In the genomic region with DNA sequence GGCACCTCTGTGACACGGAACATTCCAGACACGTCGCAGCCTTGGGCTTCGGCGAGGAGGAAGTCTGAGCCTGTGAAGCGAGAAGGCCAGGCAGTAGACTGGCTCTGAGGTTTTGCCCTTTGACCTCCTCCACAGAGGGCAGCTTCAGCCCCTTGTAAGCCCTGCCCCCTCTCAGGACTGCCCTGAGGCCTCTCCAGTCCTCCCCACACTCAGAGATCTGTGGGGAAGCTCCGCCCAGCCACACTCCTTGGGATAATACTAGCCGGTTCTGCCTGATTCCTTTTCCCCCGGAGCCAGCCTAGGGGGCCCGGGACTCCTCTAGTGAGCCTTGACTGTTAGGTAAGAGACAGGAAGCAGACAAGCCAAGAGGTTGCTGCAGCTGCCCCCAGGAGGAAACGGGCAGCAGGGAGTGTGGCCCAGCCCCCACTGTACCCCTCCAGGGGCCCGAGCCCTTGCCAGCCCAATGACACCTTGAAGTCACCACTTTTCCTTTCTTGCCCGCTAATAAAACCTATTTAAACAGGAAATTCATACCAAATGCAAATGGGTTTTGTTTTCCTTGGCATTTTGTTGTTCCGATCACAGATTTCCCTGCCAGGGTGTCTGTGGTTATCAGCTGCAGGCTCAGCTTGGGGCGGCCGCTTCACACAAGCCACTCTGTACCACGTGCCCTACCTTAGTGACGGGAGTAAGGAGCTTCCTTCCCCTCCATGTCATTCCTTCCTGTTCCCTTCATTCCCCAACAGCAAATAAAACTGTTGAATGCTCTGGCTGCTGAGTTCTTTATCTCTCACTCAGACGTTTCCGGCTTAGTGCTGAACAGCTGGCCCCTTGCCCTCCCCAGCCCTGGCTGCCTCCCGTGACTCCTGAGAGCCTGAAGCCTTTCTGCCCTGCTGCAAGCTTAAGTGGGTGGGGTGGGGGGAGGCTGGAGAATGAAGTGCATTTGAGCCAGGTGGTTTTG, we compare ENCODE assay signal across 8 cellular contexts.
DNase-seq lines count a peak whose midpoint lies in the region; ATAC-seq, FAIRE-seq and TF ChIP-seq lines count a peak whose summit lies in the region.

No MANE protein-coding gene starts in this region.

- peak overlapping the region; percentile 54 for H3K9ac ChIP-seq in smooth muscle cell (ENCODE audit: low read depth)

- ATAC-seq in GM19324 (IDR thresholded peaks at IDR 0.05; ENCODE audit: low FRiP score, unreplicated experiment) (peak; percentile 50), HG03457 (IDR thresholded peaks at IDR 0.05; ENCODE audit: unreplicated experiment) (no peak)

- peaks cover 33% of the 10 kb centered on the region; the same call in 1 of the 2 replicates for H3K36me3 ChIP-seq in OCI-LY7 (ENCODE audit: insufficient read depth, low read length)
- H3K36me3 ChIP-seq in bronchial epithelial cell (ENCODE audit: control insufficient read depth, insufficient read depth, low read length) = no peaks in the 10 kb centered on the region
- no peaks in the 10 kb centered on the region for H3K36me3 ChIP-seq in smooth muscle cell (ENCODE audit: low read depth)

- H3K4me2 ChIP-seq in OCI-LY7 (ENCODE audit: low read length) (peak overlapping the region; percentile 66), smooth muscle cell (peak overlapping the region; percentile 79)

- H2AFZ ChIP-seq in OCI-LY7 (ENCODE audit: low read length) (peak overlapping the region; percentile 39; the same call in 1 of the 2 replicates), smooth muscle cell (ENCODE audit: low read depth) (peak overlapping the region; percentile 16)

- no peaks in the 10 kb centered on the region for H3K9me3 ChIP-seq in OCI-LY7 (ENCODE audit: low read length)
- no peaks in the 10 kb centered on the region for H3K9me3 ChIP-seq in smooth muscle cell (replicated peaks; ENCODE audit: low read depth)

- H3K4me3 ChIP-seq in OCI-LY7 (ENCODE audit: low read depth, low read length, poor library complexity, severe bottlenecking) (peak overlapping the region; percentile 4), bronchial epithelial cell (ENCODE audit: low read depth, low read length) (peak overlapping the region; percentile 3), smooth muscle cell (peak overlapping the region; percentile 7)

- peak overlapping the region; percentile 60 for H3K27ac ChIP-seq in OCI-LY7 (ENCODE audit: low read depth, low read length, poor library complexity, severe bottlenecking)
- H3K27ac ChIP-seq in smooth muscle cell (ENCODE audit: low read depth) = peak overlapping the region; percentile 87

- H3K27me3 ChIP-seq in bronchial epithelial cell (ENCODE audit: control insufficient read depth, insufficient read depth, low read length) = no peaks in the 10 kb centered on the region
- H3K27me3 ChIP-seq in smooth muscle cell (ENCODE audit: low read depth) = no peaks in the 10 kb centered on the region

- no peak for TF ChIP-seq CTCF in OCI-LY7 (conservative IDR thresholded peaks at IDR 0.05; ENCODE audit: low read length)
- TF ChIP-seq CTCF in bronchial epithelial cell (IDR thresholded peaks at IDR 0.05; ENCODE audit: insufficient read depth, low read length, severe bottlenecking) = no peak
- TF ChIP-seq CTCF in smooth muscle cell (IDR thresholded peaks at IDR 0.05; ENCODE audit: borderline replicate concordance, insufficient read depth, poor library complexity, severe bottlenecking) = no peak

- H3K4me1 ChIP-seq in OCI-LY7 (ENCODE audit: insufficient read depth, low read length, poor library complexity, severe bottlenecking) (peaks cover 29% of the 10 kb centered on the region), smooth muscle cell (ENCODE audit: low read depth) (peaks cover 26% of the 10 kb centered on the region)

- DNase-seq in COLO829 (ENCODE audit: low spot score) (peak; percentile 74), HPDE6-E6E7 (ENCODE audit: extremely low spot score) (peak; percentile 51), OCI-LY7 (ENCODE audit: low spot score) (peak; percentile 74), bronchial epithelial cell (ENCODE audit: low read depth) (peak; percentile 62), smooth muscle cell (lab: John Stamatoyannopoulos, UW; ENCODE audit: unreplicated experiment) (peak; percentile 30)

- FAIRE-seq in bronchial epithelial cell (lab: Jason Lieb, UNC) (no peak), islet of Langerhans (lab: Jason Lieb, UNC) (peak; percentile 49)

- intact Hi-C loops in OCI-LY7 (cut with micrococcal nuclease; ENCODE audit: unreplicated experiment) = no loop called here

- POLR2A ChIA-PET in OCI-LY7 (lab: Charles Lee) = interaction anchor here (0.5 to 1.8 kb wide), 13 partner anchors 12 to 313 kb away, joined by 3 to 6 read pairs (median 3); no protein-coding TSS in a partner anchor

- WGBS in smooth muscle cell (ENCODE audit: low lambda C conversion rate) = 5% methylated on average over 21 of the region's 21 CpGs

- peaks cover 9% of the 10 kb centered on the region for H3F3A ChIP-seq in smooth muscle cell (ENCODE audit: low read depth)

- no TSS peak for BruUV-seq in OCI-LY7 (replicated peaks; lab: Mats Ljungman, UMichigan)

- H3K79me2 ChIP-seq in OCI-LY7 (ENCODE audit: insufficient read depth, low read depth, low read length) (no peaks in the 10 kb centered on the region), smooth muscle cell (ENCODE audit: low read depth) (no peaks in the 10 kb centered on the region)

- H4K20me1 ChIP-seq in OCI-LY7 (ENCODE audit: insufficient read depth, low read length) (no peaks in the 10 kb centered on the region), smooth muscle cell (ENCODE audit: low read depth) (no peaks in the 10 kb centered on the region)

- CTCF ChIA-PET in OCI-LY7 (lab: Charles Lee; ENCODE audit: unreplicated experiment) = interaction anchor here (0.5 to 1.4 kb wide), 3 partner anchors 17 to 227 kb away, joined by 3 read pairs; no protein-coding TSS in a partner anchor

- no peaks in the 10 kb centered on the region for H3K9me2 ChIP-seq in OCI-LY7 (ENCODE audit: insufficient read depth, low read length)
